9 cellular contexts compared by ENCODE assay signal in the genomic region with DNA sequence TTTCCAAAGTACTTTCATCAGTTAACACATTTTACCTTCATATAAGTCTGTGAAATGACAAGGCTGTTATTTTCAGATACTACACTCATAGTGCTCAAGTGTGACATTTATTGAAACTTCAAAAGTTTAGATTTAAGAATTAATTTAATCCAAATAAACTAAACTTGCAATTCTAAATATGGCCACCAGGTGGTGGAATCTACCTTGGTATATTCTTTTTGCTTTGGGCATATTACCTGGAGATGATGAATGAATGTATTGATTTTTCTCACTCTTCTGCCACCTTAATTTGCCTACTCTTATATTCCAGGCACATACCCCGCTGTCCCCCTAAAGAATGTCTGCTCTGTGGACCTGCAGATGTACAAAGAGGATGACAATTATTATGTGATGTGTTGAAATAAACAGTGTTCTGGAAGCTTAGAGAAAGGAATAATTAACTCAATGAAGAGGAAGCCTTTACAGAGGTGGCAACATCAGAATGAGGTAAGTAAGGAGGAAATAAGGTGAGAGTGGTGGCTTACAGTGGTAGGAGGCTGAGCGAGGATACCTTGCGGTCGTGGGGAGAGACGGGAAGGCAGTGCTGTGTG.
A peak's percentile ranks its signal among the peaks of the same experiment; 100 is the strongest.
DNase-seq lines count a peak whose midpoint lies in the region; ATAC-seq, FAIRE-seq and TF ChIP-seq lines count a peak whose summit lies in the region.
"Had no signal": no experiment of that assay in that cellular context is flagged by ENCODE, and none has a peak within 500 bp of the region (broad histone marks: within the 10 kb centered on the region; RNA-seq: fewer than 3 reads in every experiment).

No MANE protein-coding gene starts in this region.

- H3K9me1 ChIP-seq in keratinocyte (ENCODE audit: control insufficient read depth, extremely low read depth, insufficient read depth, low read length), result no peaks in the 10 kb centered on the region

- H3K4me3 Mint-ChIP-seq in WTC11, result no peak overlapping the region

- peak; percentile 73 for TF ChIP-seq CTCF in WTC11 (IDR thresholded peaks at IDR 0.05)
- TF ChIP-seq CTCF in keratinocyte (optimal IDR thresholded peaks at IDR 0.05 in 1 of 3, IDR thresholded peaks at IDR 0.05 in 1 of 3, conservative IDR thresholded peaks at IDR 0.05 in 1 of 3; ENCODE audit: extremely low read depth in 1 of 3, insufficient read depth in 2 of 3, low read length in 3 of 3), result peak; percentile 1 to 57 (median 21)

- H3K4me1 ChIP-seq in keratinocyte (ENCODE audit: control insufficient read depth, extremely low read depth, insufficient read depth, low read length), result no peaks in the 10 kb centered on the region
- H3K4me1 ChIP-seq: SJSA1 had no signal

- no peak overlapping the region for H2AFZ ChIP-seq in keratinocyte (ENCODE audit: control insufficient read depth, low read length)

- no peaks in the 10 kb centered on the region for H3K36me3 ChIP-seq in keratinocyte (ENCODE audit: control insufficient read depth in 2 of 2, extremely low read depth in 1 of 2, insufficient read depth in 2 of 2, low read length in 2 of 2)
- H3K36me3 ChIP-seq: SJSA1 had no signal

- peaks cover 20% of the 10 kb centered on the region for H3K4me1 Mint-ChIP-seq in WTC11

- H3K4me3 ChIP-seq in keratinocyte (ENCODE audit: control insufficient read depth in 2 of 3, extremely low read depth in 1 of 3, insufficient read depth in 2 of 3, low read depth in 1 of 3, low read length in 3 of 3), result no peak overlapping the region
- H3K4me3 ChIP-seq: SJSA1 had no signal

- no peak overlapping the region for H3K27ac Mint-ChIP-seq in WTC11

- H3K27me3 Mint-ChIP-seq in WTC11 (ENCODE audit: low read depth), result peaks cover 17% of the 10 kb centered on the region

- peak; percentile 38 for DNase-seq in EL
- DNase-seq in M059J (ENCODE audit: low read depth), result peak; percentile 35
- DNase-seq in WTC11 (ENCODE audit: low spot score), result no peak
- no peak for DNase-seq in keratinocyte (ENCODE audit: low read depth, low spot score)
- no peak for DNase-seq in activated CD4-positive, alpha-beta T cell treated with anti-CD3 and anti-CD28 coated beads for 4 hours

- no peaks in the 10 kb centered on the region for H3K27me3 ChIP-seq in keratinocyte (ENCODE audit: control insufficient read depth, extremely low read depth, insufficient read depth, low read length)
- H3K27me3 ChIP-seq: SJSA1 had no signal

- H3K4me2 ChIP-seq in keratinocyte (ENCODE audit: control insufficient read depth, extremely low read depth, insufficient read depth, low read depth, low read length), result no peak overlapping the region

- dilution Hi-C loops in keratinocyte (cut with MboI; ENCODE audit: extremely low pct_ligation_motif_present, low sequenced_read_pairs), result no loop called here

- no peaks in the 10 kb centered on the region for H4K20me1 ChIP-seq in keratinocyte (ENCODE audit: control insufficient read depth, extremely low read depth, insufficient read depth, low read length)

- H3K9me3 ChIP-seq in keratinocyte (ENCODE audit: control insufficient read depth, low read depth, low read length), result peaks cover 8% of the 10 kb centered on the region
- H3K9me3 ChIP-seq: SJSA1 had no signal

- H3K79me2 ChIP-seq in keratinocyte (ENCODE audit: control insufficient read depth, insufficient read depth, low read length), result no peaks in the 10 kb centered on the region

- POLR2A ChIA-PET in WTC11 (lab: Charles Lee), result no interaction called here

- peaks cover 12% of the 10 kb centered on the region for H3K36me3 Mint-ChIP-seq in WTC11

- CTCF ChIA-PET in WTC11 (lab: Charles Lee), result interaction anchor here (0.6 to 1.6 kb wide), 24 partner anchors 8 to 168 kb away, joined by 3 to 9 read pairs (median 4); no protein-coding TSS in a partner anchor

- no peak overlapping the region for H3K27ac ChIP-seq in keratinocyte (ENCODE audit: control insufficient read depth, insufficient read depth, low read length)
- H3K27ac ChIP-seq: SJSA1 had no signal

- no peak for FAIRE-seq in keratinocyte (lab: Jason Lieb, UNC)

- H3K9me3 Mint-ChIP-seq in WTC11, result peaks cover 15% of the 10 kb centered on the region

- H3K9ac ChIP-seq in keratinocyte (ENCODE audit: control insufficient read depth, extremely low read depth, insufficient read depth, low read length), result no peak overlapping the region

- ATAC-seq in WTC11, result no peak
- ATAC-seq in GM21786 (IDR thresholded peaks at IDR 0.05; ENCODE audit: unreplicated experiment), result no peak
- no peak for ATAC-seq in GM19328 (IDR thresholded peaks at IDR 0.05; ENCODE audit: unreplicated experiment)
- ATAC-seq in HG02798 (IDR thresholded peaks at IDR 0.05; ENCODE audit: poor library complexity, unreplicated experiment), result no peak

TF ChIP-seq in WTC11, 78 proteins besides CTCF, POLR2A, EP300 and RAD21:
- TF ChIP-seq JUN (CRISPR knock-in tag; IDR thresholded peaks at IDR 0.05), result no peak
- TF ChIP-seq CREB1 (CRISPR knock-in tag; IDR thresholded peaks at IDR 0.05), result no peak
- no peak for TF ChIP-seq NFYB (CRISPR knock-in tag; conservative IDR thresholded peaks at IDR 0.05; ENCODE audit: low read depth)

Comparison
In these comparisons a context has a peak if more than half of its experiments do, and no peak if none do; other contexts are left out.
1. DNase-seq: peak in EL (single experiment) and M059J (single experiment); none in WTC11 (single experiment), keratinocyte (single experiment) and activated CD4-positive, alpha-beta T cell treated with anti-CD3 and anti-CD28 coated beads for 4 hours (0 of 2).